In genomic region chr1:201939271-201939973, GRCh38 we compare ENCODE assay signal across 20 cellular contexts. TPM values are rescaled to one million over a fixed set of nuclear protein-coding genes. Genes with fewer than 3 reads are reported as not detected.
A peak's percentile ranks its signal among the peaks of the same experiment; 100 is the strongest.
DNase-seq lines count a peak whose midpoint lies in the region; TF ChIP-seq lines count a peak whose summit lies in the region.
"Had no signal": no experiment of that assay in that cellular context is flagged by ENCODE, and none has a peak within 500 bp of the region (broad histone marks: within the 10 kb centered on the region; RNA-seq: fewer than 3 reads in every experiment).

No MANE protein-coding gene starts in this region.

- 80% methylated on average over 8 of the region's 8 CpGs for WGBS in SK-N-SH (ENCODE audit: low lambda C conversion rate)

- CTCF ChIA-PET in SK-N-SH (lab: Yijun Ruan, JAX): interaction anchor here (0.8 to 3.8 kb wide), 2 partner anchors 15 to 43 kb away, joined by 3 to 20 read pairs; partner anchors contain the start of gene TIMM17A

- peaks cover 51% of the 10 kb centered on the region for H3K4me1 Mint-ChIP-seq in HFFc6 (ENCODE audit: low read depth)
- H3K4me1 Mint-ChIP-seq in brain: peaks cover 25% of the 10 kb centered on the region
- H3K4me1 Mint-ChIP-seq in nephron: peaks cover 39% of the 10 kb centered on the region
- H3K4me1 Mint-ChIP-seq: naive B cell, T-cell had no signal

- H3K9me3 ChIP-seq in stomach smooth muscle (ENCODE audit: control insufficient read depth in 2 of 2, low read length in 2 of 2) (no peaks in the 10 kb centered on the region), SK-N-SH (no peaks in the 10 kb centered on the region)
- H3K9me3 ChIP-seq: right lobe of liver had no signal

- peaks cover 6% of the 10 kb centered on the region for H3F3A ChIP-seq in SK-N-SH (replicated peaks; ENCODE audit: insufficient read depth)

- H3K9me3 Mint-ChIP-seq in HFFc6 (peaks cover 5% of the 10 kb centered on the region), brain (no peaks in the 10 kb centered on the region), nephron (no peaks in the 10 kb centered on the region)
- H3K9me3 Mint-ChIP-seq: activated T-helper 2 cell treated with anti-CD3 and anti-CD28 coated beads, Interferon-gamma antibody, Interleukin-2, Interleukin-4, amounts not matched to agents 10 μg/mL and 5 μg/mL and 100 μg/mL, durations not matched to agents 14 hours and 24 hours and 36 hours; naive B cell; T-cell had no signal

- no peak overlapping the region for H3K4me3 Mint-ChIP-seq in HFFc6
- no peak overlapping the region for H3K4me3 Mint-ChIP-seq in brain
- no peak overlapping the region for H3K4me3 Mint-ChIP-seq in nephron
- H3K4me3 Mint-ChIP-seq: T-cell had no signal

- H3K27me3 Mint-ChIP-seq in HFFc6 (ENCODE audit: insufficient read depth) (no peaks in the 10 kb centered on the region; the same call in 1 of the 2 replicates), brain (peaks cover 16% of the 10 kb centered on the region), nephron (ENCODE audit: low read depth) (no peaks in the 10 kb centered on the region)

- no peak overlapping the region for H3K4me2 ChIP-seq in SK-N-SH

- peaks cover 39% of the 10 kb centered on the region for H3K4me1 ChIP-seq in stomach smooth muscle (ENCODE audit: control insufficient read depth, insufficient read depth, low read length)
- H3K4me1 ChIP-seq in SK-N-SH (ENCODE audit: control insufficient read depth in 1 of 2, insufficient read depth in 2 of 2, low read depth in 1 of 2, low read length in 1 of 2): no peaks in the 10 kb centered on the region
- H3K4me1 ChIP-seq: right lobe of liver had no signal

- H3K9ac ChIP-seq in stomach smooth muscle (ENCODE audit: low read length in 2 of 2): peak overlapping the region; percentile 32 to 55
- H3K9ac ChIP-seq in SK-N-SH: no peak overlapping the region

- H3K36me3 ChIP-seq in stomach smooth muscle (ENCODE audit: control insufficient read depth in 2 of 2, insufficient read depth in 2 of 2, low read length in 2 of 2): peaks cover 21 to 29% of the 10 kb centered on the region in 2 donors
- H3K36me3 ChIP-seq in SK-N-SH (replicated peaks in 1 of 2; ENCODE audit: control insufficient read depth in 1 of 2, insufficient read depth in 2 of 2, low read length in 1 of 2): no peaks in the 10 kb centered on the region
- H3K36me3 ChIP-seq: right lobe of liver had no signal

- H3K36me3 Mint-ChIP-seq in HFFc6 (ENCODE audit: low read depth) (peaks cover 15% of the 10 kb centered on the region), brain (no peaks in the 10 kb centered on the region), nephron (ENCODE audit: low read depth) (no peaks in the 10 kb centered on the region)
- H3K36me3 Mint-ChIP-seq: naive B cell, T-cell had no signal

- no peak for TF ChIP-seq EP300 in SK-N-SH (IDR thresholded peaks at IDR 0.05; ENCODE audit: borderline replicate concordance in 1 of 2, low read depth in 1 of 2, low read length in 1 of 2)

- H3K27ac Mint-ChIP-seq in HFFc6: peak overlapping the region; percentile 91
- peak overlapping the region in 3 of 5 experiments; percentile 26 to 50 (median 43) for H3K27ac Mint-ChIP-seq in brain
- peak overlapping the region in 2 of 3 experiments; percentile 26 to 64 for H3K27ac Mint-ChIP-seq in nephron
- H3K27ac Mint-ChIP-seq: activated T-helper 2 cell treated with anti-CD3 and anti-CD28 coated beads, Interferon-gamma antibody, Interleukin-2, Interleukin-4, amounts not matched to agents 10 μg/mL and 5 μg/mL and 100 μg/mL, durations not matched to agents 14 hours and 24 hours and 36 hours; T-cell had no signal

- no peaks in the 10 kb centered on the region for H3K79me2 ChIP-seq in SK-N-SH (ENCODE audit: insufficient read depth)

- H3K4me3 ChIP-seq in stomach smooth muscle (ENCODE audit: low read length in 2 of 2) (peak overlapping the region; percentile 47 to 65), SK-N-SH (ENCODE audit: low read depth in 2 of 2, low read length in 1 of 2) (no peak overlapping the region)
- H3K4me3 ChIP-seq: GM12878, right lobe of liver had no signal

- DNase-seq in HFFc6 (no peak), NCI-H187 (lab: John Stamatoyannopoulos, UW) (no peak), SK-N-SH (no peak), SKM-1 treated with dmso at 0.1 percent for 144 hours (lab: John Stamatoyannopoulos, UW; ENCODE audit: unreplicated experiment) (no peak)
- no peak for DNase-seq in stimulated activated naive CD4-positive, alpha-beta T cell treated with Interleukin-2 at 50 U/mL for 16 hours (lab: John Stamatoyannopoulos, UW)
- DNase-seq: dermis blood vessel endothelial cell; HCEC 1CT; hypothalamus; naive B cell; NCI-H1092; NCI-H2107; right lobe of liver; stimulated activated CD4-positive, alpha-beta T cell treated with anti-CD3 and anti-CD28 coated beads, Interleukin-4, amount 100 ng/mL, for 1 hour; T-cell had no signal

- H3K27me3 ChIP-seq in stomach smooth muscle (ENCODE audit: control insufficient read depth in 1 of 2, insufficient read depth in 2 of 2, low read length in 2 of 2): no peaks in the 10 kb centered on the region
- H3K27me3 ChIP-seq in SK-N-SH (ENCODE audit: insufficient read depth): no peaks in the 10 kb centered on the region
- H3K27me3 ChIP-seq: right lobe of liver had no signal

- no peaks in the 10 kb centered on the region for H4K20me1 ChIP-seq in SK-N-SH (ENCODE audit: insufficient read depth)

- TF ChIP-seq CTCF in HFFc6 (IDR thresholded peaks at IDR 0.05): no peak
- TF ChIP-seq CTCF in brain (conservative IDR thresholded peaks at IDR 0.05): no peak
- no peak for TF ChIP-seq CTCF in nephron (IDR thresholded peaks at IDR 0.05; ENCODE audit: unreplicated experiment in 3 of 3)
- no peak for TF ChIP-seq CTCF in SK-N-SH (IDR thresholded peaks at IDR 0.05)

- peak overlapping the region; percentile 76 for H3K27ac ChIP-seq in stomach smooth muscle (ENCODE audit: low read length)
- H3K27ac ChIP-seq in SK-N-SH (ENCODE audit: low read depth in 2 of 2, low read length in 1 of 2): no peak overlapping the region
- H3K27ac ChIP-seq: right lobe of liver, VCaP had no signal

- no peak for TF ChIP-seq RAD21 in SK-N-SH (IDR thresholded peaks at IDR 0.05; ENCODE audit: low read length)

- H2AFZ ChIP-seq in SK-N-SH (ENCODE audit: low read depth): no peak overlapping the region

- POLR2A ChIA-PET in SK-N-SH (lab: Yijun Ruan, JAX): no interaction called here

- no peaks in the 10 kb centered on the region for H3K9me2 ChIP-seq in SK-N-SH

TF ChIP-seq in SK-N-SH, 30 proteins besides CTCF, POLR2A, EP300 and RAD21:
- no peak for TF ChIP-seq JUND (IDR thresholded peaks at IDR 0.05)
TF ChIP-seq in SK-N-SH: peak in this region for 0.

RNA-seq across cellular contexts. Expression of gene LMOD1, which starts 6.9 kb away (rescaled TPM):
- total RNA-seq in HFFc6 (2021; fragmentation: NEBNext Ultra II Directional; extraction: Animal tissue kit (Norgen Biotek cat#: 25700)): 10 to 100 TPM; 19.0 to 37.4 (median 36.5) TPM
- polyA plus RNA-seq in brain (ENCODE audit: insufficient read depth, low read depth, low replicate concordance): 4.2 TPM
- polyA plus RNA-seq in SK-N-SH (2012; rRNA removed): 2.7 and 4.9 TPM in 2 replicates
- 2.5 and 2.8 TPM in 2 replicates for polyA plus RNA-seq in SK-N-SH (2012; cell fraction: cytosol; rRNA removed)
- polyA plus RNA-seq in SK-N-SH (2012; cell fraction: nucleus; rRNA removed): 7.2 and 8.2 TPM in 2 replicates
- total RNA-seq: activated T-helper 2 cell treated with anti-CD3 and anti-CD28 coated beads, Interferon-gamma antibody, Interleukin-2, Interleukin-4, amounts not matched to agents 10 μg/mL and 5 μg/mL and 100 μg/mL, durations not matched to agents 14 hours and 24 hours and 36 hours had no signal
- polyA plus RNA-seq: GM12878 had no signal

RNA-seq across cellular contexts. Expression of gene TIMM17A, which starts 15.9 kb away (rescaled TPM):
- total RNA-seq in HFFc6 (2021; fragmentation: NEBNext Ultra II Directional; extraction: Animal tissue kit (Norgen Biotek cat#: 25700)): 100 to 1,000 TPM; 114 to 128 (median 122) TPM
- polyA plus RNA-seq in brain (ENCODE audit: insufficient read depth, low read depth, low replicate concordance) (37.9 TPM), SK-N-SH (2012; rRNA removed) (33.6 and 51.6 TPM in 2 replicates)
- 59.3 and 72.7 TPM in 2 replicates for polyA plus RNA-seq in SK-N-SH (2012; cell fraction: cytosol; rRNA removed)
- 20.6 and 39.2 TPM in 2 replicates for polyA plus RNA-seq in SK-N-SH (2012; cell fraction: nucleus; rRNA removed)

RNA-seq across cellular contexts. Expression of gene RNPEP, which starts 43.0 kb away (rescaled TPM):
- 10 to 100 TPM; 66.6 to 82.5 (median 76.4) TPM for total RNA-seq in HFFc6 (2021; fragmentation: NEBNext Ultra II Directional; extraction: Animal tissue kit (Norgen Biotek cat#: 25700))
- polyA plus RNA-seq in brain (ENCODE audit: insufficient read depth, low read depth, low replicate concordance): 96.5 TPM
- 36.7 and 46.7 TPM in 2 replicates for polyA plus RNA-seq in SK-N-SH (2012; rRNA removed)
- polyA plus RNA-seq in SK-N-SH (2012; cell fraction: cytosol; rRNA removed): 45.5 and 49.7 TPM in 2 replicates
- 84.1 and 88.4 TPM in 2 replicates for polyA plus RNA-seq in SK-N-SH (2012; cell fraction: nucleus; rRNA removed)

RNA-seq across cellular contexts. Expression of gene SHISA4, which starts 50.7 kb away (rescaled TPM):
- total RNA-seq in HFFc6 (2021; fragmentation: NEBNext Ultra II Directional; extraction: Animal tissue kit (Norgen Biotek cat#: 25700)): 10 to 100 TPM; 29.8 to 49.6 (median 39.9) TPM
- polyA plus RNA-seq in brain (ENCODE audit: insufficient read depth, low read depth, low replicate concordance) (107 TPM), SK-N-SH (2012; rRNA removed) (42.1 and 50.5 TPM in 2 replicates)
- polyA plus RNA-seq in SK-N-SH (2012; cell fraction: cytosol; rRNA removed): 23.2 and 33.5 TPM in 2 replicates
- polyA plus RNA-seq in SK-N-SH (2012; cell fraction: nucleus; rRNA removed): 35.0 and 43.6 TPM in 2 replicates
- total RNA-seq: GM12878 had no signal

Comparison
In these comparisons a context has a peak if more than half of its experiments do, and no peak if none do; other contexts are left out.
1. H3K4me3 ChIP-seq: peak in stomach smooth muscle (2 of 2); none in SK-N-SH (0 of 2).
2. Peak in every context shown above with its lines, with median percentiles within 50 percentile points of each other: H3K27ac Mint-ChIP-seq.